Comparison of ENCODE assay signal across 10 cellular contexts in the genomic region with DNA sequence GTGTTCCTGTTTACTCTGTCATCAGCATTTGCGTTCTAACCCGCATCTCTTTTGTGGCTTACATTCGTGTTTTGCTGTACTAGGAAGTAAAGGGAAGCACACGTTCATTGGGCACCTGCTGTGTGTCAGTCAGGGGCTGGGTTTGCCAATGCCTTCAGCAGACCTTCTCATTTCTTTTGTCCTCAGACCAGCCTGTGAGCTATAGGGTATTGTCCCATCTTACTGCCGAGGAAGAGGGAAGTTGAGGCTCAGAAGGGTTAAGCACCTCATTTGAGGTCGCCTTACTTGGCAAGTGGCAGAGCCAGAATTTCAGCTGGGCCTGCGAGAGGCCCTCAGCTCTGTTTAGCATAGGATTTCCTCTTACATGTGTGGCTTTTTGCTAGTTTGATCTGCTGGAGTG. TPM values are rescaled to one million over a fixed set of nuclear protein-coding genes. Genes with fewer than 3 reads are reported as not detected.
DNase-seq lines count a peak whose midpoint lies in the region; ATAC-seq and TF ChIP-seq lines count a peak whose summit lies in the region.
"Had no signal": no experiment of that assay in that cellular context is flagged by ENCODE, and none has a peak within 500 bp of the region (broad histone marks: within the 10 kb centered on the region; RNA-seq: fewer than 3 reads in every experiment).

No MANE protein-coding gene starts in this region.

- H3K4me3 ChIP-seq in BLaER1, result no peak overlapping the region
- H3K4me3 ChIP-seq in Jurkat, Clone E6-1 (ENCODE audit: low read length), result peak overlapping the region; percentile 17
- H3K4me3 ChIP-seq in mucosa of descending colon, result no peak overlapping the region

- ATAC-seq in mucosa of descending colon, result peak; percentile 6
- ATAC-seq in GM21515 (IDR thresholded peaks at IDR 0.05; ENCODE audit: unreplicated experiment), result no peak
- ATAC-seq in HG02588 (IDR thresholded peaks at IDR 0.05; ENCODE audit: unreplicated experiment), result no peak

- no peaks in the 10 kb centered on the region for H3K9me3 Mint-ChIP-seq in activated naive CD8-positive, alpha-beta T cell treated with anti-CD3 and anti-CD28 coated beads for 36 hours

- H3K36me3 ChIP-seq in BLaER1 (peaks cover 46% of the 10 kb centered on the region), mucosa of descending colon (ENCODE audit: low read depth) (peaks cover 2% of the 10 kb centered on the region)

- H3K27ac ChIP-seq in BLaER1, result peak overlapping the region; percentile 99
- H3K27ac ChIP-seq: epithelial cell of prostate had no signal

- H3K9ac ChIP-seq in BLaER1, result peak overlapping the region; percentile 44; the same call in 1 of the 2 replicates

- peaks cover 46% of the 10 kb centered on the region for H3K4me1 Mint-ChIP-seq in activated naive CD8-positive, alpha-beta T cell treated with anti-CD3 and anti-CD28 coated beads for 36 hours

- TF ChIP-seq CTCF in mucosa of descending colon (IDR thresholded peaks at IDR 0.05), result no peak

- intact Hi-C loops in mucosa of descending colon (cut with DNase I, micrococcal nuclease), result loop anchor here in 1 of 2 donors (10.0 kb wide), 1 partner anchor 56 kb away; no protein-coding TSS in a partner anchor

- no peaks in the 10 kb centered on the region for H3K27me3 Mint-ChIP-seq in activated naive CD8-positive, alpha-beta T cell treated with anti-CD3 and anti-CD28 coated beads for 36 hours

- peak overlapping the region; percentile 97 for H3K4me2 ChIP-seq in BLaER1

- H3K9me3 ChIP-seq in BLaER1 (no peaks in the 10 kb centered on the region), mucosa of descending colon (no peaks in the 10 kb centered on the region)

- peaks cover 95% of the 10 kb centered on the region for H3K4me1 ChIP-seq in BLaER1
- peaks cover 63% of the 10 kb centered on the region for H3K4me1 ChIP-seq in mucosa of descending colon (ENCODE audit: low read depth)

- H3K27me3 ChIP-seq in BLaER1, result no peaks in the 10 kb centered on the region

- peak overlapping the region; percentile 40 for H3K4me3 Mint-ChIP-seq in activated naive CD8-positive, alpha-beta T cell treated with anti-CD3 and anti-CD28 coated beads for 36 hours

- H3K36me3 Mint-ChIP-seq in activated naive CD8-positive, alpha-beta T cell treated with anti-CD3 and anti-CD28 coated beads for 36 hours, result peaks cover 11% of the 10 kb centered on the region

- peak overlapping the region; percentile 89 for H3K27ac Mint-ChIP-seq in activated naive CD8-positive, alpha-beta T cell treated with anti-CD3 and anti-CD28 coated beads for 36 hours

- H4K20me1 ChIP-seq in BLaER1, result peaks cover 100% of the 10 kb centered on the region

- peak; percentile 31 for DNase-seq in Jurkat, Clone E6-1 (ENCODE audit: low read depth, low spot score)
- DNase-seq in activated naive CD8-positive, alpha-beta T cell treated with anti-CD3 and anti-CD28 coated beads for 36 hours, result no peak
- DNase-seq in mucosa of descending colon, result peak in 1 of 3 donors; percentile 47
- DNase-seq in ecto neural progenitor cell (ENCODE audit: low spot score), result no peak
- DNase-seq in HT-29 (ENCODE audit: low spot score), result no peak
- DNase-seq: NCI-H1436 treated with DMSO at 0.1 percent for 48 hours had no signal

RNA-seq across cellular contexts. Expression of gene TBC1D14, which starts 8.7 kb away (rescaled TPM):
- polyA plus RNA-seq in Jurkat, Clone E6-1 (2012; ENCODE audit: insufficient read depth, insufficient read length), result 59.6 TPM
- 10 to 100 TPM; 38.4 to 39.3 TPM for total RNA-seq in activated naive CD8-positive, alpha-beta T cell treated with anti-CD3 and anti-CD28 coated beads for 36 hours
- 10 to 100 TPM; 51.8 to 70.8 (median 56.2) TPM for total RNA-seq in mucosa of descending colon
- 54.5 and 58.5 TPM in 2 replicates for total RNA-seq in HT-29 (2014; rRNA removed; shearing (Covaris generic))
